In the genomic region with DNA sequence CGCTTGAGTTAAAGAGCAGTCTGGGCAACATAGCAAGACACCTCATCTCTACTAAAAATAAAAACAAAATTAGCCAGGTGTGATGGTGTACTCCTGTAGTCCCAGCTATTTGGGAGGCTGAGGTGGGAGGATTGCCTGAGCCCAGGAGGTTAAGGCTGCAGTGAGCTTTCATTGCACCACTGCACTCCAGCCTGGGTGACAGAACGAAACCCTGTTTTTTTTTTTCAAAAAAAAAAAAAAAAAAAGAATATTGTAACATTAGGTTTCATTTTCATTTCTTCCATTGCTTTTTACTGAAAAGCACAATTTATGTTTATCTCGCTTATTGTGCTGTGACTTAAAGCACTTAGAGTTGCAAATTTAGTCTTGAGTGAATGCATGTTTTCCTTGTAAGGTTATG, we compare ENCODE assay signal across 14 cellular contexts.
"Had no signal": no experiment of that assay in that cellular context is flagged by ENCODE, and none has a peak within 500 bp of the region (broad histone marks: within the 10 kb centered on the region; RNA-seq: fewer than 3 reads in every experiment).

No MANE protein-coding gene starts in this region.

- ATAC-seq: esophagus mucosa; mucosa of descending colon; naive thymus-derived CD4-positive, alpha-beta T cell; pancreas had no signal

- FAIRE-seq: endometrium, keratinocyte, pancreas had no signal

- DNase-seq: activated CD4-positive, CD25-positive, alpha-beta regulatory T cell; activated CD8-positive, alpha-beta memory T cell treated with anti-CD3 and anti-CD28 coated beads, Interleukin-2, amount 50 U/mL, for 48 hours; activated naive CD4-positive, alpha-beta T cell treated with anti-CD3 and anti-CD28 coated beads, Interleukin-2, amount 50 U/mL, for 16 hours; dorsolateral prefrontal cortex; mammary epithelial cell; mucosa of descending colon; naive thymus-derived CD4-positive, alpha-beta T cell; pancreas; sigmoid colon; spleen had no signal

- H3K9me3 Mint-ChIP-seq: activated T-helper 2 cell treated with anti-CD3 and anti-CD28 coated beads, Interferon-gamma antibody, Interleukin-2, Interleukin-4, amounts not matched to agents 10 μg/mL and 5 μg/mL and 100 μg/mL, durations not matched to agents 14 hours and 24 hours and 36 hours had no signal

- H3K27me3 Mint-ChIP-seq: naive thymus-derived CD4-positive, alpha-beta T cell had no signal
